12 cellular contexts compared by ENCODE assay signal in genomic region chr20:24672886-24673677, GRCh38.
DNase-seq lines count a peak whose midpoint lies in the region; ATAC-seq, FAIRE-seq and TF ChIP-seq lines count a peak whose summit lies in the region.
"Had no signal": no experiment of that assay in that cellular context is flagged by ENCODE, and none has a peak within 500 bp of the region (broad histone marks: within the 10 kb centered on the region; RNA-seq: fewer than 3 reads in every experiment).

No MANE protein-coding gene starts in this region.

- H3K4me2 ChIP-seq in fibroblast of lung (ENCODE audit: extremely low read depth, insufficient read depth, low read length) = peak overlapping the region; percentile 44

- DNase-seq in EL (peak; percentile 98), RCC 7860 (ENCODE audit: low spot score) (peak; percentile 94), fibroblast of lung (ENCODE audit: low read depth in 2 of 2) (peak; percentile 95 to 99), retinal pigment epithelial cell (ENCODE audit: low read depth) (peak; percentile 81), T-helper 17 cell (no peak), NCI-H1092 treated with DMSO at 0.1 percent for 48 hours (lab: John Stamatoyannopoulos, UW) (no peak), SIG-M5 (lab: John Stamatoyannopoulos, UW) (no peak)
- DNase-seq: activated naive CD8-positive, alpha-beta T cell treated with anti-CD3 and anti-CD28 coated beads for 36 hours; stimulated activated CD4-positive, alpha-beta T cell treated with anti-CD3 and anti-CD28 coated beads, Interleukin-2, amount 100 ng/mL, for 48 hours had no signal

- FAIRE-seq in RCC 7860 (lab: Jason Lieb, UNC) = peak; percentile 96

- H3K9me3 ChIP-seq in fibroblast of lung (ENCODE audit: control insufficient read depth, insufficient read depth, low read depth, low read length) (no peaks in the 10 kb centered on the region), T-helper 17 cell (ENCODE audit: control insufficient read depth, low read length, poor library complexity, severe bottlenecking) (no peaks in the 10 kb centered on the region)

- no peaks in the 10 kb centered on the region for H4K20me1 ChIP-seq in fibroblast of lung (ENCODE audit: control insufficient read depth, extremely low read depth, insufficient read depth, low read length)

- H3K4me1 Mint-ChIP-seq in T-helper 17 cell = peaks cover 2% of the 10 kb centered on the region
- H3K4me1 Mint-ChIP-seq: activated naive CD8-positive, alpha-beta T cell treated with anti-CD3 and anti-CD28 coated beads for 36 hours had no signal

- peak overlapping the region; percentile 35 for H3K9ac ChIP-seq in fibroblast of lung (ENCODE audit: insufficient read depth, low read length)

- no peak overlapping the region for H3K4me3 Mint-ChIP-seq in T-helper 17 cell
- H3K4me3 Mint-ChIP-seq: activated naive CD8-positive, alpha-beta T cell treated with anti-CD3 and anti-CD28 coated beads for 36 hours had no signal

- H3K36me3 Mint-ChIP-seq in T-helper 17 cell (ENCODE audit: low read depth) = no peaks in the 10 kb centered on the region
- H3K36me3 Mint-ChIP-seq: activated naive CD8-positive, alpha-beta T cell treated with anti-CD3 and anti-CD28 coated beads for 36 hours had no signal

- H3K27ac ChIP-seq in fibroblast of lung (ENCODE audit: insufficient read depth, low read length) = peak overlapping the region; percentile 94

- no peaks in the 10 kb centered on the region for H3K27me3 ChIP-seq in fibroblast of lung (ENCODE audit: control insufficient read depth, insufficient read depth, low read length)

- no peaks in the 10 kb centered on the region for H3K36me3 ChIP-seq in fibroblast of lung (ENCODE audit: control insufficient read depth, insufficient read depth, low read length)

- H3K27me3 Mint-ChIP-seq in T-helper 17 cell = peaks cover 15% of the 10 kb centered on the region
- H3K27me3 Mint-ChIP-seq: activated naive CD8-positive, alpha-beta T cell treated with anti-CD3 and anti-CD28 coated beads for 36 hours had no signal

- ATAC-seq in HG02763 (IDR thresholded peaks at IDR 0.05; ENCODE audit: unreplicated experiment) (no peak), T-helper 17 cell (no peak)
- ATAC-seq: activated CD4-positive, CD25-positive, alpha-beta regulatory T cell treated with anti-CD3 and anti-CD28 coated beads, Interleukin-2, amount 50 U/mL, for 24 hours; esophagus mucosa had no signal

- no peak overlapping the region for H3K27ac Mint-ChIP-seq in T-helper 17 cell
- H3K27ac Mint-ChIP-seq: activated naive CD8-positive, alpha-beta T cell treated with anti-CD3 and anti-CD28 coated beads for 36 hours had no signal

- TF ChIP-seq CTCF in fibroblast of lung (conservative IDR thresholded peaks at IDR 0.05 in 1 of 2, IDR thresholded peaks at IDR 0.05 in 1 of 2; ENCODE audit: low read depth in 1 of 2, low read length in 2 of 2) = no peak
- TF ChIP-seq CTCF in retinal pigment epithelial cell (conservative IDR thresholded peaks at IDR 0.05; ENCODE audit: low read depth, low read length) = no peak

- no peaks in the 10 kb centered on the region for H3K79me2 ChIP-seq in fibroblast of lung (ENCODE audit: control insufficient read depth, insufficient read depth, low read length)

- H3K4me1 ChIP-seq in fibroblast of lung (ENCODE audit: control insufficient read depth, extremely low read depth, insufficient read depth, low read length) = peaks cover 19% of the 10 kb centered on the region

- H2AFZ ChIP-seq in fibroblast of lung (ENCODE audit: low read length) = no peak overlapping the region

- H3K4me3 ChIP-seq in fibroblast of lung (replicated peaks in 1 of 4; ENCODE audit: control extremely low read depth in 1 of 4, insufficient read depth in 1 of 4, low read depth in 3 of 4, low read length in 4 of 4) = no peak overlapping the region
- H3K4me3 ChIP-seq in retinal pigment epithelial cell (ENCODE audit: low read length) = no peak overlapping the region

Comparison
In these comparisons a context has a peak if more than half of its experiments do, and no peak if none do; other contexts are left out.
1. DNase-seq: peak in EL (single experiment), RCC 7860 (single experiment), fibroblast of lung (2 of 2) and retinal pigment epithelial cell (single experiment); none in T-helper 17 cell (0 of 3), NCI-H1092 treated with DMSO at 0.1 percent for 48 hours (single experiment) and SIG-M5 (single experiment).